ENCODE assay signal across 18 cellular contexts in genomic region chr13:43009506-43009905, GRCh38. TPM values are rescaled to one million over a fixed set of nuclear protein-coding genes. Genes with fewer than 3 reads are reported as not detected.
DNase-seq lines count a peak whose midpoint lies in the region; TF ChIP-seq lines count a peak whose summit lies in the region.
"Had no signal": no experiment of that assay in that cellular context is flagged by ENCODE, and none has a peak within 500 bp of the region (broad histone marks: within the 10 kb centered on the region; RNA-seq: fewer than 3 reads in every experiment).

No MANE protein-coding gene starts in this region.

- H3K79me2 ChIP-seq in osteoblast (ENCODE audit: insufficient read depth, low read length) = no peaks in the 10 kb centered on the region

- H3K27me3 Mint-ChIP-seq in activated naive CD8-positive, alpha-beta T cell treated with anti-CD3 and anti-CD28 coated beads for 36 hours = no peaks in the 10 kb centered on the region

- H4K20me1 ChIP-seq in osteoblast (ENCODE audit: insufficient read depth, low read length) = no peaks in the 10 kb centered on the region
- H4K20me1 ChIP-seq: BLaER1 had no signal

- no peaks in the 10 kb centered on the region for H3K27me3 ChIP-seq in osteoblast (ENCODE audit: insufficient read depth, low read length)
- H3K27me3 ChIP-seq: BLaER1 had no signal

- H3K4me2 ChIP-seq in osteoblast (ENCODE audit: insufficient read depth, low read length) = peak overlapping the region; percentile 12
- H3K4me2 ChIP-seq: BLaER1, SK-N-SH had no signal

- H3K36me3 ChIP-seq in osteoblast (ENCODE audit: insufficient read depth, low read length) = no peaks in the 10 kb centered on the region
- H3K36me3 ChIP-seq: BLaER1 had no signal

- H2AFZ ChIP-seq in osteoblast (ENCODE audit: low read length) = no peak overlapping the region

- H3K4me3 Mint-ChIP-seq in activated naive CD8-positive, alpha-beta T cell treated with anti-CD3 and anti-CD28 coated beads for 36 hours = no peak overlapping the region
- H3K4me3 Mint-ChIP-seq: CD8-positive, alpha-beta memory T cell had no signal

- H3K9me3 Mint-ChIP-seq in activated naive CD8-positive, alpha-beta T cell treated with anti-CD3 and anti-CD28 coated beads for 36 hours = no peaks in the 10 kb centered on the region
- H3K9me3 Mint-ChIP-seq: CD8-positive, alpha-beta memory T cell had no signal

- peak; percentile 74 for DNase-seq in EH (ENCODE audit: low read depth)
- DNase-seq in LHCN-M2 (ENCODE audit: low read depth) = peak; percentile 28
- DNase-seq in fibroblast of gingiva (ENCODE audit: low read depth) = peak; percentile 59
- no peak for DNase-seq in osteoblast (ENCODE audit: insufficient read length, low spot score, missing footprints)
- no peak for DNase-seq in HT-29 (ENCODE audit: low spot score)
- no peak for DNase-seq in activated naive CD8-positive, alpha-beta T cell treated with anti-CD3 and anti-CD28 coated beads for 36 hours
- DNase-seq in ureter (ENCODE audit: low spot score) = no peak
- DNase-seq: ACHN; CD8-positive, alpha-beta memory T cell; DMS 273 treated with DMSO at 0.1 percent for 48 hours; KBM-7; NCI-H1105; NCI-H187; NCI-H2171; NCI-H510A; NCI-H82; SK-N-SH had no signal

- H3K27ac ChIP-seq in osteoblast (ENCODE audit: low read depth, low read length) = peak overlapping the region; percentile 58
- H3K27ac ChIP-seq: BLaER1 had no signal

- H3K4me1 Mint-ChIP-seq in activated naive CD8-positive, alpha-beta T cell treated with anti-CD3 and anti-CD28 coated beads for 36 hours = no peaks in the 10 kb centered on the region
- H3K4me1 Mint-ChIP-seq: CD8-positive, alpha-beta memory T cell had no signal

- H3K9me3 ChIP-seq in osteoblast (ENCODE audit: low read depth, low read length) = no peaks in the 10 kb centered on the region
- H3K9me3 ChIP-seq: BLaER1, SK-N-SH had no signal

- no peak overlapping the region for H3K27ac Mint-ChIP-seq in activated naive CD8-positive, alpha-beta T cell treated with anti-CD3 and anti-CD28 coated beads for 36 hours
- H3K27ac Mint-ChIP-seq: CD8-positive, alpha-beta memory T cell had no signal

- peaks cover 49% of the 10 kb centered on the region for H3K4me1 ChIP-seq in osteoblast (ENCODE audit: insufficient read depth, low read length)
- H3K4me1 ChIP-seq: BLaER1 had no signal

- H3K4me3 ChIP-seq in osteoblast (ENCODE audit: insufficient read depth, low read length) = no peak overlapping the region
- H3K4me3 ChIP-seq: BLaER1 had no signal

- no peaks in the 10 kb centered on the region for H3K36me3 Mint-ChIP-seq in activated naive CD8-positive, alpha-beta T cell treated with anti-CD3 and anti-CD28 coated beads for 36 hours
- H3K36me3 Mint-ChIP-seq: CD8-positive, alpha-beta memory T cell had no signal

- no peak for TF ChIP-seq CTCF in osteoblast (IDR thresholded peaks at IDR 0.05; ENCODE audit: extremely low read depth, low read depth, low read length)

RNA-seq across cellular contexts. Expression of gene DNAJC15, which starts 13.9 kb away (rescaled TPM):
- total RNA-seq in LHCN-M2 (2014; rRNA removed) (7.2 and 9.8 TPM in 2 replicates), osteoblast (13.0 and 17.0 TPM in 2 replicates), ureter (10.9 TPM)
- polyA plus RNA-seq in LHCN-M2 (2012) = 25.4 TPM
- 4.7 and 7.2 TPM in 2 replicates for total RNA-seq in HT-29 (2014; rRNA removed; shearing (Covaris generic))
- 10 to 100 TPM; 13.6 to 13.9 TPM for total RNA-seq in activated naive CD8-positive, alpha-beta T cell treated with anti-CD3 and anti-CD28 coated beads for 36 hours

RNA-seq across cellular contexts. Expression of gene EPSTI1, which starts 17.5 kb away (rescaled TPM):
- 2.3 and 6.3 TPM in 2 replicates for total RNA-seq in LHCN-M2 (2014; rRNA removed)
- polyA plus RNA-seq in LHCN-M2 (2012) = 2.1 TPM
- total RNA-seq in osteoblast = 25.9 and 30.8 TPM in 2 replicates
- total RNA-seq in HT-29 (2014; rRNA removed; shearing (Covaris generic)) = 3.5 and 5.1 TPM in 2 replicates
- total RNA-seq in activated naive CD8-positive, alpha-beta T cell treated with anti-CD3 and anti-CD28 coated beads for 36 hours = 10 to 100 TPM; 21.5 to 23.2 TPM
- total RNA-seq in ureter = 4.1 TPM

Comparison
In these comparisons a context has a peak if more than half of its experiments do, and no peak if none do; other contexts are left out.
1. DNase-seq: peak in EH (single experiment), LHCN-M2 (single experiment) and fibroblast of gingiva (single experiment); none in osteoblast (single experiment), HT-29 (single experiment), activated naive CD8-positive, alpha-beta T cell treated with anti-CD3 and anti-CD28 coated beads for 36 hours (single experiment) and ureter (single experiment).